In genomic region chr22:48908547-48908946, GRCh38 we compare ENCODE assay signal across 19 cellular contexts.
DNase-seq lines count a peak whose midpoint lies in the region; ATAC-seq and TF ChIP-seq lines count a peak whose summit lies in the region.
"Had no signal": no experiment of that assay in that cellular context is flagged by ENCODE, and none has a peak within 500 bp of the region (broad histone marks: within the 10 kb centered on the region; RNA-seq: fewer than 3 reads in every experiment).

No MANE protein-coding gene starts in this region.

- H3K36me3 ChIP-seq in spleen, result no peaks in the 10 kb centered on the region
- no peaks in the 10 kb centered on the region for H3K36me3 ChIP-seq in CD8-positive, alpha-beta T cell (ENCODE audit: insufficient read depth, low read length)
- H3K36me3 ChIP-seq: BE2C, HAP-1 had no signal

- H3K27me3 Mint-ChIP-seq in type B pancreatic cell, result peaks cover 26% of the 10 kb centered on the region
- H3K27me3 Mint-ChIP-seq in CD8-positive, alpha-beta T cell (ENCODE audit: low read depth), result peaks cover 22% of the 10 kb centered on the region
- H3K27me3 Mint-ChIP-seq: CD4-positive, CD25-positive, alpha-beta regulatory T cell; IgD-negative memory B cell had no signal

- no peaks in the 10 kb centered on the region for H3K9me3 Mint-ChIP-seq in type B pancreatic cell
- H3K9me3 Mint-ChIP-seq in CD8-positive, alpha-beta T cell, result peaks cover 2% of the 10 kb centered on the region

- intact Hi-C loops in spleen (cut with DNase I; ENCODE audit: low total_unique reads), result no loop called here
- intact Hi-C loops in CD8-positive, alpha-beta T cell (cut with DNase I, micrococcal nuclease), result no loop called here

- TF ChIP-seq POLR2A in spleen (IDR thresholded peaks at IDR 0.05), result no peak

- no peaks in the 10 kb centered on the region for H3K36me3 Mint-ChIP-seq in type B pancreatic cell
- no peaks in the 10 kb centered on the region for H3K36me3 Mint-ChIP-seq in CD8-positive, alpha-beta T cell
- H3K36me3 Mint-ChIP-seq: CD4-positive, CD25-positive, alpha-beta regulatory T cell; IgD-negative memory B cell had no signal

- POLR2A ChIA-PET in CD8-positive, alpha-beta T cell (lab: Charles Lee), result interaction anchor here (0.6 kb wide), 1 partner anchor 749 kb away, joined by 3 read pairs; no protein-coding TSS in a partner anchor

- no peaks in the 10 kb centered on the region for H3K4me1 ChIP-seq in spleen
- H3K4me1 ChIP-seq in CD8-positive, alpha-beta T cell (ENCODE audit: insufficient read depth, low read length), result peaks cover 16% of the 10 kb centered on the region
- H3K4me1 ChIP-seq: BE2C, HAP-1 had no signal

- TF ChIP-seq CTCF in type B pancreatic cell (conservative IDR thresholded peaks at IDR 0.05) (no peak), spleen (IDR thresholded peaks at IDR 0.05 in 8 of 11, conservative IDR thresholded peaks at IDR 0.05 in 3 of 11) (no peak)
- no peak for TF ChIP-seq CTCF in CD8-positive, alpha-beta T cell (IDR thresholded peaks at IDR 0.05)

- DNase-seq in NCI-H69 (lab: John Stamatoyannopoulos, UW) (peak; percentile 7), islet precursor cell (peak; percentile 26), type B pancreatic cell (ENCODE audit: extremely low spot score, unreplicated experiment) (peak; percentile 34), spleen (no peak), T-helper 9 cell (no peak)
- DNase-seq in CD8-positive, alpha-beta T cell, result no peak
- DNase-seq: ACHN; BE2C; C1 segment of cervical spinal cord; CD4-positive, CD25-positive, alpha-beta regulatory T cell; DMS53; DND-41; EL; GM23248; KBM-7 had no signal

- no peak overlapping the region for H3K27ac ChIP-seq in spleen
- H3K27ac ChIP-seq in CD8-positive, alpha-beta T cell (ENCODE audit: low read depth, low read length), result no peak overlapping the region
- H3K27ac ChIP-seq: GM23248 had no signal

- 81 to 91% (median 82%) methylated on average over 9 of the region's 9 CpGs for WGBS in spleen, 5 donors

- no peaks in the 10 kb centered on the region for H3K9me3 ChIP-seq in spleen
- H3K9me3 ChIP-seq in CD8-positive, alpha-beta T cell (ENCODE audit: low read length), result no peaks in the 10 kb centered on the region
- H3K9me3 ChIP-seq: BE2C, HAP-1 had no signal

- ATAC-seq in GM18511 (IDR thresholded peaks at IDR 0.05; ENCODE audit: unreplicated experiment), result no peak
- no peak for ATAC-seq in CD8-positive, alpha-beta T cell
- ATAC-seq: GM12878 had no signal

- no peaks in the 10 kb centered on the region for H3K4me1 Mint-ChIP-seq in type B pancreatic cell (ENCODE audit: unreplicated experiment)
- H3K4me1 Mint-ChIP-seq in CD8-positive, alpha-beta T cell (ENCODE audit: low read depth), result peaks cover 23% of the 10 kb centered on the region

- CTCF ChIA-PET in CD8-positive, alpha-beta T cell (lab: Charles Lee), result no interaction called here

- no peak overlapping the region for H3K4me3 ChIP-seq in spleen
- H3K4me3 ChIP-seq in CD8-positive, alpha-beta T cell (ENCODE audit: low read depth, low read length), result no peak overlapping the region
- H3K4me3 ChIP-seq: GM12878, GM23248, HAP-1 had no signal

- no peak overlapping the region for H3K27ac Mint-ChIP-seq in type B pancreatic cell
- no peak overlapping the region for H3K27ac Mint-ChIP-seq in CD8-positive, alpha-beta T cell
- H3K27ac Mint-ChIP-seq: CD4-positive, CD25-positive, alpha-beta regulatory T cell; IgD-negative memory B cell had no signal

- H3K4me3 Mint-ChIP-seq in type B pancreatic cell, result no peak overlapping the region
- no peak overlapping the region for H3K4me3 Mint-ChIP-seq in CD8-positive, alpha-beta T cell
- H3K4me3 Mint-ChIP-seq: CD4-positive, CD25-positive, alpha-beta regulatory T cell; IgD-negative memory B cell had no signal

- peaks cover 0 to 34% (median 0%) of the 10 kb centered on the region in 7 donors for H3K27me3 ChIP-seq in spleen (replicated peaks in 1 of 7)
- H3K27me3 ChIP-seq in CD8-positive, alpha-beta T cell (ENCODE audit: insufficient read depth, low read length), result peaks cover 6% of the 10 kb centered on the region
- H3K27me3 ChIP-seq: BE2C had no signal

Comparison
In these comparisons a context has a peak if more than half of its experiments do, and no peak if none do; other contexts are left out.
1. DNase-seq: peak in NCI-H69 (single experiment), islet precursor cell (single experiment) and type B pancreatic cell (single experiment); none in spleen (single experiment), T-helper 9 cell (single experiment) and CD8-positive, alpha-beta T cell (0 of 7).